Comparison of ENCODE assay signal across 8 cellular contexts in the genomic region with DNA sequence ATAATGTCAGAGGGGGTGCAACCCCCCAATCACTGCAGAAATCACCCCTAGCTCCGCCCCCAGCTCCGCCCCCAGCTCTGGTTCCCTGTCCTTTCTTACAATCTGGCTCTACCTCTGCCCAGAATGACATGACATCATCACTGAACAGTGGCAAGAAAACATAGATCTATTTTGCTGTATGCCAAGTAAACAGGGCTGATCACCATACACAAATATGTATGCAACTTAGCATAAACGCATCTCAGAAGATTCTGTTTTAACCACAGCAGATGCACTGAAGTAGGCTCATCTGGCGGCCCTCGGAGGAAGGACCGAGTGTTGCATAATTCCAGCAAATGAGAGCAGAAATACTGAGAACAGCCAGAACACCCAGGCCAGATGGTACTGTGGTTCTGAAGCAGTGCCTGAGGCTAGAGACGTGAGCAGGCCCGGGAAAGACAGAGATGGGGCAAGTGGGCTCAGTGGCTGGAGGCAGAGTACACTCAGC.
A peak's percentile ranks its signal among the peaks of the same experiment; 100 is the strongest.
DNase-seq lines count a peak whose midpoint lies in the region; ATAC-seq, FAIRE-seq and TF ChIP-seq lines count a peak whose summit lies in the region.

No MANE protein-coding gene starts in this region.

- TF ChIP-seq EP300 in H1 (IDR thresholded peaks at IDR 0.05; ENCODE audit: borderline replicate concordance in 1 of 2, low read depth in 2 of 2, low read length in 2 of 2) = no peak
- TF ChIP-seq EP300 in ovary (IDR thresholded peaks at IDR 0.05) = no peak

- no peak overlapping the region for H2BK120ac ChIP-seq in H1 (replicated peaks; ENCODE audit: low read depth, low read length)

- H4K8ac ChIP-seq in H1 (ENCODE audit: extremely low read depth, insufficient read depth, low read length) = peak overlapping the region; percentile 87; the same call in 1 of the 2 replicates

- no peak for FAIRE-seq in H1 (lab: Jason Lieb, UNC)

- H4K5ac ChIP-seq in H1 (ENCODE audit: insufficient read length, low read depth, low read length) = peak overlapping the region; percentile 26

- H3K14ac ChIP-seq in H1 (ENCODE audit: insufficient read length) = no peak overlapping the region

- H3K4me1 ChIP-seq in H1 (replicated peaks in 1 of 4; ENCODE audit: control insufficient read depth in 3 of 4, insufficient read depth in 4 of 4, low read length in 3 of 4) (no peaks in the 10 kb centered on the region), ovary (ENCODE audit: insufficient read depth) (peaks cover 11% of the 10 kb centered on the region)

- peaks cover 0 to 2% of the 10 kb centered on the region in 2 experiments for H4K20me1 ChIP-seq in H1 (replicated peaks in 1 of 2; ENCODE audit: control insufficient read depth in 1 of 2, insufficient read depth in 2 of 2, low read length in 2 of 2)

- H3K4ac ChIP-seq in H1 (replicated peaks; ENCODE audit: insufficient read length, low read depth, low read length) = peak overlapping the region; percentile 22

- no peaks in the 10 kb centered on the region; the same call in 1 of the 2 replicates for H3K79me1 ChIP-seq in H1 (ENCODE audit: low read depth, low read length)

- H3K23ac ChIP-seq in H1 (ENCODE audit: insufficient read length) = no peak overlapping the region

- intact Hi-C loops in ovary (cut with DNase I) = no loop called here

- POLR2A ChIA-PET in T-cell (lab: Charles Lee) = interaction anchor here (0.5 to 1.5 kb wide), 5 partner anchors 32 to 114 kb away, joined by 3 to 9 read pairs (median 4); no protein-coding TSS in a partner anchor
- POLR2A ChIA-PET in H1 (lab: Charles Lee; ENCODE audit: partially characterized antibody) = interaction anchor here (1.0 kb wide), 1 partner anchor 11 kb away, joined by 3 read pairs; no protein-coding TSS in a partner anchor

- peak overlapping the region; percentile 80 for H3K27ac Mint-ChIP-seq in T-cell

- H3K4me1 Mint-ChIP-seq in T-cell = peaks cover 86 to 92% (median 88%) of the 10 kb centered on the region in 3 donors

- H3K27ac ChIP-seq in H1 (ENCODE audit: low read depth, low read length) (no peak overlapping the region), ovary (no peak overlapping the region)

- CTCF ChIA-PET in T-cell (lab: Charles Lee) = interaction anchor here in 1 of 2 donors (0.5 to 2.9 kb wide), 3 partner anchors 34 to 1017 kb away, joined by 3 to 11 read pairs (median 4); no protein-coding TSS in a partner anchor
- CTCF ChIA-PET in H1 (lab: Charles Lee; ENCODE audit: partially characterized antibody) = interaction anchor here (0.6 to 2.2 kb wide), 7 partner anchors 10 to 141 kb away, joined by 3 to 7 read pairs (median 3); no protein-coding TSS in a partner anchor

- no peak overlapping the region for H4K91ac ChIP-seq in H1 (replicated peaks; ENCODE audit: insufficient read length, low read length)

- no peak overlapping the region for H3K56ac ChIP-seq in H1 (replicated peaks; ENCODE audit: insufficient read length, low read depth, low read length)

- no peaks in the 10 kb centered on the region for H3K27me3 Mint-ChIP-seq in T-cell

- no peak for TF ChIP-seq RAD21 in H1 (IDR thresholded peaks at IDR 0.05 in 1 of 2, conservative IDR thresholded peaks at IDR 0.05 in 1 of 2; ENCODE audit: low read depth in 2 of 2, low read length in 2 of 2)

- peaks cover 33% of the 10 kb centered on the region for H3K36me3 Mint-ChIP-seq in T-cell

- H3K9me3 ChIP-seq in H1 (ENCODE audit: insufficient read depth in 2 of 2, low read depth in 1 of 2, low read length in 1 of 2) = no peaks in the 10 kb centered on the region
- no peaks in the 10 kb centered on the region for H3K9me3 ChIP-seq in ovary

- no peak overlapping the region for H2BK5ac ChIP-seq in H1 (ENCODE audit: low read depth, low read length)

- no peak overlapping the region for H2BK20ac ChIP-seq in H1 (ENCODE audit: low read length)

- no peaks in the 10 kb centered on the region for H3K23me2 ChIP-seq in H1 (ENCODE audit: low read depth, low read length)

- H3K27me3 ChIP-seq in H1 (replicated peaks in 1 of 4; ENCODE audit: control insufficient read depth in 3 of 4, extremely low read depth in 1 of 4, insufficient read depth in 3 of 4, low read length in 3 of 4) = no peaks in the 10 kb centered on the region
- H3K27me3 ChIP-seq in ovary = no peaks in the 10 kb centered on the region

- H3K36me3 ChIP-seq in H1 (ENCODE audit: control insufficient read depth in 2 of 4, insufficient read depth in 4 of 4, low read length in 3 of 4) (no peaks in the 10 kb centered on the region), ovary (no peaks in the 10 kb centered on the region)

- no peak overlapping the region for H2BK15ac ChIP-seq in H1 (ENCODE audit: low read length)

- no peak overlapping the region for H2AFZ ChIP-seq in H1 (ENCODE audit: low read length)

- no peak overlapping the region for H3K9ac ChIP-seq in H1 (replicated peaks in 1 of 4; ENCODE audit: extremely low read depth in 1 of 4, low read depth in 3 of 4, low read length in 3 of 4)

- TF ChIP-seq CTCF in H1 (IDR thresholded peaks at IDR 0.05; ENCODE audit: control extremely low read depth in 1 of 3, insufficient read depth in 1 of 3, low read depth in 1 of 3, low read length in 3 of 3) (no peak), ovary (IDR thresholded peaks at IDR 0.05) (no peak)

- TF ChIP-seq POLR2A in H1 (IDR thresholded peaks at IDR 0.05; ENCODE audit: control extremely low read depth in 1 of 2, low read depth in 2 of 2, low read length in 2 of 2) (no peak), ovary (IDR thresholded peaks at IDR 0.05) (no peak)

- ATAC-seq in T-cell (replicated peaks in 1 of 4) (peak; percentile 38 to 62 (median 50)), GM21737 (IDR thresholded peaks at IDR 0.05; ENCODE audit: unreplicated experiment) (no peak)

- H3K18ac ChIP-seq in H1 (ENCODE audit: extremely low read depth, low read length) = peak overlapping the region; percentile 28; the same call in 1 of the 2 replicates

- peaks cover 0 to 2% of the 10 kb centered on the region in 2 experiments; a peak in 1 of 4 replicates for H3K79me2 ChIP-seq in H1 (ENCODE audit: control insufficient read depth in 1 of 2, insufficient read depth in 2 of 2, low read length in 2 of 2)

- H3K4me3 ChIP-seq in H1 (ENCODE audit: extremely low read depth in 1 of 4, insufficient read depth in 2 of 4, low read depth in 3 of 4, low read length in 4 of 4) (no peak overlapping the region), ovary (no peak overlapping the region)

- no peak overlapping the region for H2BK12ac ChIP-seq in H1 (ENCODE audit: low read depth, low read length)

- no peak overlapping the region for H3K4me2 ChIP-seq in H1 (ENCODE audit: insufficient read depth in 1 of 2, low read depth in 2 of 2, low read length in 2 of 2)

- WGBS in H1 (ENCODE audit: extremely low coverage in 1 of 2, insufficient coverage in 1 of 2, insufficient read length in 1 of 2, insufficient replicate concordance in 2 of 2, low coverage in 1 of 2, low lambda C conversion rate in 2 of 2, missing lambda C conversion rate in 1 of 2), 2 experiments = 91% methylated on average over 8 of the region's 8 CpGs; no CpG with 5 or more reads in 1 of the 2 experiments
- WGBS in ovary, 3 donors = 59 to 71% (median 67%) methylated on average over 8 of the region's 8 CpGs

- H3K4me3 Mint-ChIP-seq in T-cell = peak overlapping the region; percentile 19 to 41 (median 38)

- H2AK5ac ChIP-seq in H1 (ENCODE audit: low read depth, low read length) = no peak overlapping the region

- H3K9me3 Mint-ChIP-seq in T-cell = no peaks in the 10 kb centered on the region

- peak; percentile 81 for DNase-seq in activated effector memory CD4-positive, alpha-beta T cell treated with anti-CD3 and anti-CD28 coated beads, Interleukin-2, amount 50 U/mL, for 16 hours
- no peak for DNase-seq in activated effector memory CD4-positive, alpha-beta T cell treated with Interleukin-2 at 50 U/mL for 16 hours
- peak in 18 of 34 experiments; percentile 28 to 60 (median 40) for DNase-seq in T-cell
- no peak for DNase-seq in H1 (ENCODE audit: low read depth in 1 of 2, low spot score in 2 of 2)
- peak in 3 of 5 donors; percentile 38 to 41 (median 40) for DNase-seq in ovary
- DNase-seq in NCI-H2029 treated with DMSO at 0.1 percent for 48 hours (lab: John Stamatoyannopoulos, UW) = no peak
- no peak for DNase-seq in NCI-H2227 (lab: John Stamatoyannopoulos, UW; ENCODE audit: unreplicated experiment)

TF ChIP-seq in H1, 55 proteins besides CTCF, POLR2A, EP300 and RAD21:
- TF ChIP-seq CEBPB (IDR thresholded peaks at IDR 0.05; ENCODE audit: low read depth, low read length) (peak; percentile 69; the same call in 1 of the 2 replicates), BACH1 (IDR thresholded peaks at IDR 0.05; ENCODE audit: low read length) (no peak)

Comparison
In these comparisons a context has a peak if more than half of its experiments do, and no peak if none do; other contexts are left out.
1. DNase-seq: peak in activated effector memory CD4-positive, alpha-beta T cell treated with anti-CD3 and anti-CD28 coated beads, Interleukin-2, amount 50 U/mL, for 16 hours (single experiment), T-cell (18 of 34) and ovary (3 of 5); none in activated effector memory CD4-positive, alpha-beta T cell treated with Interleukin-2 at 50 U/mL for 16 hours (single experiment), H1 (0 of 2), NCI-H2029 treated with DMSO at 0.1 percent for 48 hours (single experiment) and NCI-H2227 (single experiment).